Comparison of ENCODE assay signal across 8 cellular contexts in genomic region chr4:40058121-40058520, GRCh38. TPM values are rescaled to one million over a fixed set of nuclear protein-coding genes. Genes with fewer than 3 reads are reported as not detected.
DNase-seq lines count a peak whose midpoint lies in the region; ATAC-seq, FAIRE-seq and TF ChIP-seq lines count a peak whose summit lies in the region.

No MANE protein-coding gene starts in this region.

- TF ChIP-seq EP300 in GM12878 (IDR thresholded peaks at IDR 0.05; ENCODE audit: borderline replicate concordance in 1 of 2, control insufficient read depth in 1 of 2, low read depth in 2 of 2, low read length in 2 of 2) = no peak

- TF ChIP-seq POLR2A in heart left ventricle (IDR thresholded peaks at IDR 0.05) (no peak), GM12878 (IDR thresholded peaks at IDR 0.05; ENCODE audit: low read depth, low read length) (no peak), vagina (IDR thresholded peaks at IDR 0.05) (no peak)

- peaks cover 23% of the 10 kb centered on the region for H3K79me2 ChIP-seq in GM12878 (ENCODE audit: control insufficient read depth, insufficient read depth, low read length)

- SMC1A ChIA-PET in GM12878 (lab: Charles Lee; ENCODE audit: uncharacterized antibody, unreplicated experiment) = interaction anchor here (0.6 to 4.3 kb wide), 32 partner anchors 11 to 661 kb away, joined by 3 to 17 read pairs (median 3); no protein-coding TSS in a partner anchor

- H3K9me3 ChIP-seq in heart left ventricle (no peaks in the 10 kb centered on the region), GM12878 (replicated peaks; ENCODE audit: control insufficient read depth, insufficient read depth, low read length) (no peaks in the 10 kb centered on the region), lower lobe of right lung (no peaks in the 10 kb centered on the region), vagina (no peaks in the 10 kb centered on the region)

- H3K4me1 ChIP-seq in heart left ventricle = peaks cover 0 to 27% (median 12%) of the 10 kb centered on the region in 12 donors
- H3K4me1 ChIP-seq in GM12878 (ENCODE audit: control insufficient read depth, insufficient read depth, low read length) = peaks cover 10% of the 10 kb centered on the region
- H3K4me1 ChIP-seq in lower lobe of right lung = peaks cover 22% of the 10 kb centered on the region
- peaks cover 29% of the 10 kb centered on the region for H3K4me1 ChIP-seq in vagina

- no peaks in the 10 kb centered on the region for H4K20me1 ChIP-seq in GM12878 (ENCODE audit: control insufficient read depth, insufficient read depth)

- peak overlapping the region; percentile 73 to 100 (median 92) for H3K4me3 ChIP-seq in heart left ventricle
- H3K4me3 ChIP-seq in GM12878 = peak overlapping the region; percentile 83
- peak overlapping the region; percentile 79 for H3K4me3 ChIP-seq in lower lobe of right lung
- peak overlapping the region; percentile 90 to 93 for H3K4me3 ChIP-seq in vagina

- CTCF ChIA-PET in GM12878 (lab: Yijun Ruan, JAX) = interaction anchor here (0.6 to 3.4 kb wide), 18 partner anchors 9 to 661 kb away, joined by 3 to 15 read pairs (median 3); no protein-coding TSS in a partner anchor

- no peak for TF ChIP-seq CTCF in heart left ventricle (IDR thresholded peaks at IDR 0.05)
- TF ChIP-seq CTCF in GM12878 (IDR thresholded peaks at IDR 0.05 in 2 of 3, conservative IDR thresholded peaks at IDR 0.05 in 1 of 3; ENCODE audit: control insufficient read depth in 2 of 3, extremely low read depth in 1 of 3, insufficient read depth in 1 of 3, low read depth in 3 of 3, low read length in 3 of 3) = no peak
- TF ChIP-seq CTCF in lower lobe of right lung (IDR thresholded peaks at IDR 0.05) = no peak
- no peak for TF ChIP-seq CTCF in vagina (IDR thresholded peaks at IDR 0.05)

- RAD21 ChIA-PET in GM12878 (lab: Charles Lee; ENCODE audit: unreplicated experiment) = interaction anchor here (0.5 to 2.1 kb wide), 26 partner anchors 12 to 1114 kb away, joined by 3 to 18 read pairs (median 4); no protein-coding TSS in a partner anchor

- H3K4me2 ChIP-seq in GM12878 (ENCODE audit: control insufficient read depth, insufficient read depth) = peak overlapping the region; percentile 99

- no peak for TF ChIP-seq RAD21 in GM12878 (IDR thresholded peaks at IDR 0.05; ENCODE audit: insufficient read depth, low read depth, low read length)

- DNase-seq in heart left ventricle (no peak), left cardiac atrium (no peak), GM12878 (ENCODE audit: low read depth, low spot score) (no peak), lower lobe of right lung (no peak), vagina (ENCODE audit: extremely low spot score in 2 of 2) (no peak), NCI-H510A (lab: John Stamatoyannopoulos, UW) (no peak)

- FAIRE-seq in GM12878 (lab: Jason Lieb, UNC) = no peak

- H3K27me3 ChIP-seq in heart left ventricle (no peaks in the 10 kb centered on the region), GM12878 (replicated peaks in 1 of 2; ENCODE audit: control insufficient read depth in 2 of 2, insufficient read depth in 2 of 2, low read length in 1 of 2) (no peaks in the 10 kb centered on the region), lower lobe of right lung (ENCODE audit: low read depth) (no peaks in the 10 kb centered on the region), vagina (no peaks in the 10 kb centered on the region)

- in situ Hi-C loops in GM12878 (cut with MboI) = no loop called here

- POLR2A ChIA-PET in GM12878 (lab: Charles Lee) = interaction anchor here (0.5 to 2.4 kb wide), 11 partner anchors 9 to 507 kb away, joined by 3 to 9 read pairs (median 3); no protein-coding TSS in a partner anchor

- H3K27ac ChIP-seq in heart left ventricle (peak overlapping the region; percentile 98 to 100 (median 100)), GM12878 (ENCODE audit: control insufficient read depth, insufficient read depth) (peak overlapping the region; percentile 80), lower lobe of right lung (peak overlapping the region; percentile 100), vagina (peak overlapping the region; percentile 100)

- H3K36me3 ChIP-seq in heart left ventricle (peaks cover 0 to 6% (median 0%) of the 10 kb centered on the region in 9 donors), GM12878 (ENCODE audit: control insufficient read depth in 2 of 2, insufficient read depth in 2 of 2, low read length in 1 of 2) (no peaks in the 10 kb centered on the region), lower lobe of right lung (no peaks in the 10 kb centered on the region), vagina (no peaks in the 10 kb centered on the region)

- H3K9ac ChIP-seq in GM12878 (ENCODE audit: control insufficient read depth, insufficient read depth, low read length) = peak overlapping the region; percentile 97

- WGBS in heart left ventricle, 4 donors = 2 to 5% (median 3%) methylated on average over 9 of the region's 9 CpGs
- WGBS in GM12878 (ENCODE audit: insufficient coverage, insufficient replicate concordance, low lambda C conversion rate, missing lambda C conversion rate) = 4% methylated on average over 9 of the region's 9 CpGs

- intact Hi-C loops in heart left ventricle (cut with DNase I) (loop anchor here (5.0 to 10.0 kb wide), 11 partner anchors 81 to 593 kb away; partner anchors contain the start of genes PDS5A (in 5 of the 10), UBE2K (in 4 of the 10), SMIM14 (in 2 of the 10) and UGDH (in 1 of the 10)), left cardiac atrium (cut with DNase I) (loop anchor here (5.0 to 10.0 kb wide), 3 partner anchors 81 to 249 kb away; partner anchors contain the start of gene PDS5A (in 1 of the 2)), GM12878 (cut with micrococcal nuclease; ENCODE audit: unreplicated experiment) (loop anchor here (5.0 kb wide), 4 partner anchors 74 to 494 kb away; no protein-coding TSS in a partner anchor), lower lobe of right lung (cut with DNase I) (no loop called here), vagina (cut with DNase I) (loop anchor here (5.0 to 10.0 kb wide), 2 partner anchors 257 to 356 kb away; no protein-coding TSS in a partner anchor)

- H2AFZ ChIP-seq in GM12878 (ENCODE audit: control insufficient read depth, low read depth, low read length) = peak overlapping the region; percentile 69

- ATAC-seq in heart left ventricle = no peak
- no peak for ATAC-seq in left cardiac atrium
- no peak for ATAC-seq in GM12878
- ATAC-seq in lower lobe of right lung = no peak
- ATAC-seq in GM18498 (IDR thresholded peaks at IDR 0.05; ENCODE audit: unreplicated experiment) = no peak
- no peak for ATAC-seq in HG03025 (IDR thresholded peaks at IDR 0.05; ENCODE audit: low FRiP score, unreplicated experiment)

- BruUV-seq in GM12878 (replicated peaks; lab: Mats Ljungman, UMichigan) = TSS peak; percentile 62

TF ChIP-seq in GM12878, 131 proteins besides CTCF, POLR2A, EP300 and RAD21:
- TF ChIP-seq PML (IDR thresholded peaks at IDR 0.05; ENCODE audit: low read length) (no peak), POU2F2 (IDR thresholded peaks at IDR 0.05; ENCODE audit: borderline replicate concordance, low read depth, low read length) (no peak), MXI1 (IDR thresholded peaks at IDR 0.05; ENCODE audit: low read depth, low read length) (0 out of 2 replicates have a peak, but pooled peaks have one; percentile 0), DPF2 (IDR thresholded peaks at IDR 0.05) (no peak), MTA3 (IDR thresholded peaks at IDR 0.05; ENCODE audit: borderline replicate concordance, low read length) (no peak), IKZF1 (conservative IDR thresholded peaks at IDR 0.05) (no peak)
- TF ChIP-seq, protein P1, sequence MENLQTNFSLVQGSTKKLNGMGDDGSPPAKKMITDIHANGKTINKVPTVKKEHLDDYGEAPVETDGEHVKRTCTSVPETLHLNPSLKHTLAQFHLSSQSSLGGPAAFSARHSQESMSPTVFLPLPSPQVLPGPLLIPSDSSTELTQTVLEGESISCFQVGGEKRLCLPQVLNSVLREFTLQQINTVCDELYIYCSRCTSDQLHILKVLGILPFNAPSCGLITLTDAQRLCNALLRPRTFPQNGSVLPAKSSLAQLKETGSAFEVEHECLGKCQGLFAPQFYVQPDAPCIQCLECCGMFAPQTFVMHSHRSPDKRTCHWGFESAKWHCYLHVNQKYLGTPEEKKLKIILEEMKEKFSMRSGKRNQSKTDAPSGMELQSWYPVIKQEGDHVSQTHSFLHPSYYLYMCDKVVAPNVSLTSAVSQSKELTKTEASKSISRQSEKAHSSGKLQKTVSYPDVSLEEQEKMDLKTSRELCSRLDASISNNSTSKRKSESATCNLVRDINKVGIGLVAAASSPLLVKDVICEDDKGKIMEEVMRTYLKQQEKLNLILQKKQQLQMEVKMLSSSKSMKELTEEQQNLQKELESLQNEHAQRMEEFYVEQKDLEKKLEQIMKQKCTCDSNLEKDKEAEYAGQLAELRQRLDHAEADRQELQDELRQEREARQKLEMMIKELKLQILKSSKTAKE (IDR thresholded peaks at IDR 0.05; ENCODE audit: low read depth, poor library complexity, severe bottlenecking) = peak; percentile 1

RNA-seq across cellular contexts. Expression of gene N4BP2, which starts 1.5 kb away (rescaled TPM):
- total RNA-seq in heart left ventricle (1 to 10 TPM; 3.5 to 6.8 (median 5.0) TPM), left cardiac atrium (1 to 10 TPM; 4.3 to 4.7 TPM), GM12878 (2014; rRNA removed) (9.0 and 11.0 TPM in 2 replicates), GM12878 (2014; rRNA removed; fragmentation: Illumina TruSeq; extraction: Trizol) (16.1 and 16.6 TPM in 2 replicates), GM12878 (2021) (10.6 and 10.9 TPM in 2 replicates), lower lobe of right lung (10.0 TPM), vagina (7.4 TPM)
- polyA plus RNA-seq in heart left ventricle (1 to 10 TPM in 1 of 2 donors, under 1 TPM in 1; 0.57 to 1.7 TPM), GM12878 (2011; rRNA removed) (7.9 and 14.8 TPM in 2 replicates), GM12878 (2014; fragmentation: Illumina TruSeq; extraction: Trizol) (11.3 and 12.6 TPM in 2 replicates), GM12878 (2014; fragmentation: Nextera tagmentation; extraction: Ambion mirVana) (1 to 10 TPM; 2.3 to 3.6 TPM), GM12878 (2014; rRNA removed) (4.2 and 5.8 TPM in 2 replicates), GM12878 (2016; fragmentation: Nextera tagmentation; extraction: Ambion mirVana) (10 to 100 TPM; 15.0 to 18.7 TPM)
- total RNA-seq in GM12878 (2013; cell fraction: nucleolus; rRNA removed) = 47.5 and 52.4 TPM in 2 replicates
- 2.2 TPM for polyA plus RNA-seq in GM12878 (2011; ENCODE audit: low read depth)
- 2.2 and 2.8 TPM in 2 replicates for polyA plus RNA-seq in GM12878 (2011; cell fraction: cytosol; rRNA removed)
- 3.1 and 3.8 TPM in 2 replicates for polyA plus RNA-seq in GM12878 (2011; cell fraction: nucleus; rRNA removed)
- 3.9 and 4.0 TPM in 2 replicates for polyA plus RNA-seq in GM12878 (2012)
- polyA minus RNA-seq in GM12878 (2011; rRNA and poly(A)+ RNA removed) = 10.6 and 12.1 TPM in 2 replicates
- polyA minus RNA-seq in GM12878 (2011; cell fraction: cytosol; rRNA and poly(A)+ RNA removed) = 7.1 and 10.6 TPM in 2 replicates
- 6.4 and 8.3 TPM in 2 replicates for polyA minus RNA-seq in GM12878 (2011; cell fraction: nucleus; rRNA and poly(A)+ RNA removed)
